ENCODE assay signal across 1 cellular context in the genomic region with DNA sequence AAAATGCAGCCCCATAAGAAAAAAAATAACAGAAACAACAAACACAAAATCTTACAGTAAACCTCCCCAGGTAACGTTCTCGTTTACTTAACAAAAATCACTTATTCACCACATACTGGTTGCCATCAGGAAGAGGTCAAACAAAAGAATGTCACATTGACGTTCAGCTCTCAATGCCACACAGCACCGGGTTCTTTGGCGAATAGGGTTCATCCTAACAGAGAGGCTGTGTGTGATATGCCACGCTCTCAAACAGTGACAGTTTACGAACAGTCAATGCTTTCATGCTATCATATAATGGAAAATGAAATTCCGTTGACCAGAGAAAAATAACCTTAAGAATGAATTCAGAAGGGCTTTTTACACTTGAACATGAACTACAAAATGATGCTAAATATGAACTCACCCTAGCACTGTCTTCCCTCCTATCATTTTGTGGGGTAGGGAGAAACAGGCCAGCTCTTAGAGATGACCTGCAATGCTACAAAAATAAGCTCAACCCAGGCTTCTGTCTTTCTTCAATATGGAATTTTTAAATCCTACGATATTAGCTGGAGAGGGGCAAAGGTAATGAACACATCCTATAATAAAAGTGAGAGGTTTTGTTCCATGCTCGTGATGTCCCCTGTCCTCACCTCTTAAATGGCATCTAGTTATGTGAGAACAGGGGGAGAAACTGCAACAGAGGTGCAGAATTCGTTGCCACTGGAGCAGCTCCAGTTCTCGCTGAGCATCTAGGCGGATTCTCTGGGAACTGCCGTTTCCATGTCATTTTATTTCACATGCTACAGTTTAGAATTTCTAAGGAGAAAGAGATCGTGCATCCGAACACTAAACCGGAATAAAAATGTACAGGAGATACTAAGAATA.
TF ChIP-seq lines count a peak whose summit lies in the region.

No MANE protein-coding gene starts in this region.

TF ChIP-seq in SK-N-SH, 30 proteins besides CTCF, POLR2A, EP300 and RAD21:
- TF ChIP-seq GATA2 (CRISPR knock-in tag; IDR thresholded peaks at IDR 0.05), result no peak
- no peak for TF ChIP-seq EZH2phosphoT487 (IDR thresholded peaks at IDR 0.05; ENCODE audit: borderline replicate concordance, low read depth)
- TF ChIP-seq, protein P1, sequence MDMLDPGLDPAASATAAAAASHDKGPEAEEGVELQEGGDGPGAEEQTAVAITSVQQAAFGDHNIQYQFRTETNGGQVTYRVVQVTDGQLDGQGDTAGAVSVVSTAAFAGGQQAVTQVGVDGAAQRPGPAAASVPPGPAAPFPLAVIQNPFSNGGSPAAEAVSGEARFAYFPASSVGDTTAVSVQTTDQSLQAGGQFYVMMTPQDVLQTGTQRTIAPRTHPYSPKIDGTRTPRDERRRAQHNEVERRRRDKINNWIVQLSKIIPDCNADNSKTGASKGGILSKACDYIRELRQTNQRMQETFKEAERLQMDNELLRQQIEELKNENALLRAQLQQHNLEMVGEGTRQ (IDR thresholded peaks at IDR 0.05; ENCODE audit: borderline replicate concordance, low read depth, low read length), result no peak
- TF ChIP-seq ELF1 (IDR thresholded peaks at IDR 0.05), result no peak
- TF ChIP-seq, protein P2, sequence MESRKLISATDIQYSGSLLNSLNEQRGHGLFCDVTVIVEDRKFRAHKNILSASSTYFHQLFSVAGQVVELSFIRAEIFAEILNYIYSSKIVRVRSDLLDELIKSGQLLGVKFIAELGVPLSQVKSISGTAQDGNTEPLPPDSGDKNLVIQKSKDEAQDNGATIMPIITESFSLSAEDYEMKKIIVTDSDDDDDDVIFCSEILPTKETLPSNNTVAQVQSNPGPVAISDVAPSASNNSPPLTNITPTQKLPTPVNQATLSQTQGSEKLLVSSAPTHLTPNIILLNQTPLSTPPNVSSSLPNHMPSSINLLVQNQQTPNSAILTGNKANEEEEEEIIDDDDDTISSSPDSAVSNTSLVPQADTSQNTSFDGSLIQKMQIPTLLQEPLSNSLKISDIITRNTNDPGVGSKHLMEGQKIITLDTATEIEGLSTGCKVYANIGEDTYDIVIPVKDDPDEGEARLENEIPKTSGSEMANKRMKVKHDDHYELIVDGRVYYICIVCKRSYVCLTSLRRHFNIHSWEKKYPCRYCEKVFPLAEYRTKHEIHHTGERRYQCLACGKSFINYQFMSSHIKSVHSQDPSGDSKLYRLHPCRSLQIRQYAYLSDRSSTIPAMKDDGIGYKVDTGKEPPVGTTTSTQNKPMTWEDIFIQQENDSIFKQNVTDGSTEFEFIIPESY (IDR thresholded peaks at IDR 0.05; ENCODE audit: borderline replicate concordance, low read depth), result no peak
- no peak for TF ChIP-seq FOXJ3 (CRISPR knock-in tag; IDR thresholded peaks at IDR 0.05)
- TF ChIP-seq MEF2A (IDR thresholded peaks at IDR 0.05; ENCODE audit: borderline replicate concordance, low read depth), result no peak
- no peak for TF ChIP-seq TEAD4 (IDR thresholded peaks at IDR 0.05; ENCODE audit: borderline replicate concordance, insufficient read depth)
- no peak for TF ChIP-seq SIN3A (IDR thresholded peaks at IDR 0.05; ENCODE audit: borderline replicate concordance, low read depth, low read length)
